Comparison of ENCODE assay signal across 29 cellular contexts in genomic region chr2:162636206-162636728, GRCh38.
DNase-seq lines count a peak whose midpoint lies in the region; ATAC-seq and TF ChIP-seq lines count a peak whose summit lies in the region.
"Had no signal": no experiment of that assay in that cellular context is flagged by ENCODE, and none has a peak within 500 bp of the region (broad histone marks: within the 10 kb centered on the region; RNA-seq: fewer than 3 reads in every experiment).

No MANE protein-coding gene starts in this region.

- DNase-seq in ELR (ENCODE audit: low read depth) (peak; percentile 13), M059J (ENCODE audit: low read depth) (peak; percentile 4), astrocyte of the hippocampus (ENCODE audit: low read depth, low spot score) (peak; percentile 27), kidney tubule cell (ENCODE audit: low spot score) (peak; percentile 6), OCI-M1 (lab: John Stamatoyannopoulos, UW) (no peak), nephron progenitor cell (no peak)
- DNase-seq: activated CD4-positive, alpha-beta T cell treated with anti-CD3 and anti-CD28 coated beads for 48 hours; activated CD8-positive, alpha-beta memory T cell treated with anti-CD3 and anti-CD28 coated beads for 24 hours; activated T-cell treated with anti-CD3 and anti-CD28 coated beads for 4 hours; BE2C; CD8-positive, alpha-beta T cell; cortex of kidney; effector memory CD8-positive, alpha-beta T cell; glutamatergic neuron; islet precursor cell; Karpas-422; left ventricle myocardium superior; NCI-H146; NCI-H2227 treated with DMSO at 0.1 percent for 48 hours; NCI-H748 treated with DMSO at 0.1 percent for 48 hours; sigmoid colon; stimulated activated CD4-positive, alpha-beta T cell treated with anti-CD3 and anti-CD28 coated beads, Interleukin-4, amount 100 ng/mL, for 24 hours; T1000; upper lobe of left lung; WERI-Rb-1 had no signal

- H3K4me1 Mint-ChIP-seq in nephron progenitor cell, result no peaks in the 10 kb centered on the region
- H3K4me1 Mint-ChIP-seq: activated naive CD4-positive, alpha-beta T cell treated with anti-CD3 and anti-CD28 coated beads, Interleukin-2, amount 50 U/mL, for 24 hours had no signal

- no peaks in the 10 kb centered on the region for H3K27me3 Mint-ChIP-seq in nephron progenitor cell (ENCODE audit: low read depth, poor library complexity)
- H3K27me3 Mint-ChIP-seq: activated naive CD4-positive, alpha-beta T cell treated with anti-CD3 and anti-CD28 coated beads, Interleukin-2, amount 50 U/mL, for 24 hours; effector memory CD8-positive, alpha-beta T cell had no signal

- no peaks in the 10 kb centered on the region for H3K9me3 Mint-ChIP-seq in nephron progenitor cell
- H3K9me3 Mint-ChIP-seq: activated naive CD4-positive, alpha-beta T cell treated with anti-CD3 and anti-CD28 coated beads, Interleukin-2, amount 50 U/mL, for 24 hours; activated T-helper 2 cell treated with anti-CD3 and anti-CD28 coated beads, Interferon-gamma antibody, Interleukin-2, Interleukin-4, amounts not matched to agents 10 μg/mL and 5 μg/mL and 100 μg/mL, durations not matched to agents 14 hours and 24 hours and 36 hours; CD8-positive, alpha-beta T cell had no signal

- ATAC-seq in HG02981 (IDR thresholded peaks at IDR 0.05; ENCODE audit: unreplicated experiment) (no peak), GM18511 (IDR thresholded peaks at IDR 0.05; ENCODE audit: unreplicated experiment) (no peak)
- ATAC-seq: CD8-positive, alpha-beta T cell; effector memory CD8-positive, alpha-beta T cell; left ventricle myocardium superior had no signal

- H3K36me3 Mint-ChIP-seq in nephron progenitor cell (ENCODE audit: low read depth), result no peaks in the 10 kb centered on the region
- H3K36me3 Mint-ChIP-seq: activated naive CD4-positive, alpha-beta T cell treated with anti-CD3 and anti-CD28 coated beads, Interleukin-2, amount 50 U/mL, for 24 hours; CD8-positive, alpha-beta T cell had no signal

- no peak overlapping the region for H3K27ac Mint-ChIP-seq in nephron progenitor cell
- H3K27ac Mint-ChIP-seq: activated naive CD4-positive, alpha-beta T cell treated with anti-CD3 and anti-CD28 coated beads, Interleukin-2, amount 50 U/mL, for 24 hours; activated T-helper 2 cell treated with anti-CD3 and anti-CD28 coated beads, Interferon-gamma antibody, Interleukin-2, Interleukin-4, amounts not matched to agents 10 μg/mL and 5 μg/mL and 100 μg/mL, durations not matched to agents 14 hours and 24 hours and 36 hours; CD8-positive, alpha-beta T cell; effector memory CD8-positive, alpha-beta T cell had no signal

- no peak for TF ChIP-seq CTCF in nephron progenitor cell (IDR thresholded peaks at IDR 0.05)

- no peak overlapping the region for H3K4me3 Mint-ChIP-seq in nephron progenitor cell
- H3K4me3 Mint-ChIP-seq: activated naive CD4-positive, alpha-beta T cell treated with anti-CD3 and anti-CD28 coated beads, Interleukin-2, amount 50 U/mL, for 24 hours; CD8-positive, alpha-beta T cell; effector memory CD8-positive, alpha-beta T cell had no signal

Comparison
In these comparisons a context has a peak if more than half of its experiments do, and no peak if none do; other contexts are left out.
1. DNase-seq: peak in ELR (single experiment), M059J (single experiment), astrocyte of the hippocampus (single experiment) and kidney tubule cell (single experiment); none in OCI-M1 (single experiment) and nephron progenitor cell (single experiment).